1 cellular context compared by ENCODE assay signal in the genomic region with DNA sequence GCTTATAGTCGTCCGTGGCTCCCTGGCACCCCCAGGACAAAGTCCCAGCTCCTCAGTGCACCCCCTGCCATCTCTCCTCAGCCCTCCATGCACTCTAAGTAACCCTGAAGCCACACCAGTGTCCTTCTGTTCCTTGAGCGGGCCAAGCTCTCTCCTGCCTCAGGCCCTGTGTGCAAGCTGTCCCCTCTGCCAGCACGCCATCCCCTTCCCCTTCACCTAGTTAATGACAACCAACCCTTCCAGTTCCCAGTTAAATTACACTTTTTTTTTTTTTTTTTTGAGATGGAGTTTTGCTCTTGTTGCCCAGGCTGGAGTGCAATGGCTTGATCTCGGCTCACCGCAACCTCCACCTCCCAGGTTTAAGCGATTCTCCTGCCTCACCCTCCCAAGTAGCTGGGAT. TPM values are rescaled to one million over a fixed set of nuclear protein-coding genes. Genes with fewer than 3 reads are reported as not detected.
"Had no signal": no experiment of that assay in that cellular context is flagged by ENCODE, and none has a peak within 500 bp of the region (broad histone marks: within the 10 kb centered on the region; RNA-seq: fewer than 3 reads in every experiment).

No MANE protein-coding gene starts in this region.

RNA-seq across cellular contexts. Expression of gene LMTK3, which starts 23.2 kb away (rescaled TPM):
- total RNA-seq: dermis blood vessel endothelial cell had no signal
